In genomic region chr15:58355965-58356358, GRCh38 we compare ENCODE assay signal across 20 cellular contexts.
DNase-seq lines count a peak whose midpoint lies in the region; ATAC-seq and TF ChIP-seq lines count a peak whose summit lies in the region.
"Had no signal": no experiment of that assay in that cellular context is flagged by ENCODE, and none has a peak within 500 bp of the region (broad histone marks: within the 10 kb centered on the region; RNA-seq: fewer than 3 reads in every experiment).

No MANE protein-coding gene starts in this region.

- peak overlapping the region; percentile 68; the same call in 1 of the 2 replicates for H2AFZ ChIP-seq in OCI-LY7 (ENCODE audit: low read length)

- H3K27ac ChIP-seq in OCI-LY7 (ENCODE audit: low read depth, low read length, poor library complexity, severe bottlenecking): peak overlapping the region; percentile 66
- H3K27ac ChIP-seq: Peyer's patch had no signal

- peak overlapping the region; percentile 47 for H3K4me3 Mint-ChIP-seq in nephron progenitor cell
- H3K4me3 Mint-ChIP-seq: CD8-positive, alpha-beta T cell; HFFc6 had no signal

- no peaks in the 10 kb centered on the region for H3K9me3 ChIP-seq in OCI-LY7 (ENCODE audit: low read length)
- H3K9me3 ChIP-seq: BE2C, Peyer's patch had no signal

- no TSS peak for BruUV-seq in OCI-LY7 (replicated peaks; lab: Mats Ljungman, UMichigan)

- H3K4me1 ChIP-seq in OCI-LY7 (ENCODE audit: insufficient read depth, low read length, poor library complexity, severe bottlenecking): peaks cover 54% of the 10 kb centered on the region
- H3K4me1 ChIP-seq: BE2C, Peyer's patch had no signal

- no peak for ATAC-seq in activated naive CD4-positive, alpha-beta T cell treated with anti-CD3 and anti-CD28 coated beads, Interleukin-2, amount 50 U/mL, for 72 hours
- ATAC-seq in HG03097 (IDR thresholded peaks at IDR 0.05; ENCODE audit: low FRiP score, unreplicated experiment): no peak
- ATAC-seq in GM19023 (IDR thresholded peaks at IDR 0.05; ENCODE audit: unreplicated experiment): no peak
- ATAC-seq: CD8-positive, alpha-beta T cell; GM12878; HepG2; Right ventricle myocardium inferior had no signal

- CTCF ChIA-PET in OCI-LY7 (lab: Charles Lee; ENCODE audit: unreplicated experiment): interaction anchor here (0.7 kb wide), 1 partner anchor 27 kb away, joined by 3 read pairs; no protein-coding TSS in a partner anchor

- peaks cover 63% of the 10 kb centered on the region for H3K4me1 Mint-ChIP-seq in nephron progenitor cell

- H3K36me3 ChIP-seq in OCI-LY7 (ENCODE audit: insufficient read depth, low read length): no peaks in the 10 kb centered on the region
- H3K36me3 ChIP-seq: BE2C, Peyer's patch had no signal

- H3K27ac Mint-ChIP-seq in activated naive CD4-positive, alpha-beta T cell treated with anti-CD3 and anti-CD28 coated beads, Interleukin-2, amount 50 U/mL, for 72 hours: peak overlapping the region; percentile 70 to 92
- H3K27ac Mint-ChIP-seq in nephron progenitor cell: peak overlapping the region; percentile 95
- H3K27ac Mint-ChIP-seq: CD8-positive, alpha-beta T cell; HFFc6 had no signal

- DNase-seq in NCI-H2107 treated with DMSO at 0.1 percent for 48 hours (lab: John Stamatoyannopoulos, UW; ENCODE audit: unreplicated experiment): peak; percentile 8
- DNase-seq in NCI-H2107 (lab: John Stamatoyannopoulos, UW): no peak
- DNase-seq in activated naive CD4-positive, alpha-beta T cell treated with anti-CD3 and anti-CD28 coated beads, Interleukin-2, amount 50 U/mL, for 72 hours (ENCODE audit: low spot score in 2 of 2): no peak
- no peak for DNase-seq in activated naive CD4-positive, alpha-beta T cell (lab: John Stamatoyannopoulos, UW)
- DNase-seq in OCI-LY7 (ENCODE audit: low spot score): no peak
- DNase-seq in nephron progenitor cell: peak; percentile 44
- DNase-seq: 8988T; BE2C; CD8-positive, alpha-beta T cell; DMS79; HFFc6; Karpas-422; MM.1S; NCI-H82; Peyer's patch had no signal

- POLR2A ChIA-PET in OCI-LY7 (lab: Charles Lee): interaction anchor here (0.6 to 3.1 kb wide), 2 partner anchors 17 to 42 kb away, joined by 3 to 12 read pairs; no protein-coding TSS in a partner anchor

- peak overlapping the region; percentile 76 for H3K4me2 ChIP-seq in OCI-LY7 (ENCODE audit: low read length)

- peak overlapping the region; percentile 23 for H3K4me3 ChIP-seq in OCI-LY7 (ENCODE audit: low read depth, low read length, poor library complexity, severe bottlenecking)
- H3K4me3 ChIP-seq: GM12878, Peyer's patch had no signal

- no peaks in the 10 kb centered on the region for H4K20me1 ChIP-seq in OCI-LY7 (ENCODE audit: insufficient read depth, low read length)

- H3K9me2 ChIP-seq in OCI-LY7 (ENCODE audit: insufficient read depth, low read length): no peaks in the 10 kb centered on the region

- H3K79me2 ChIP-seq in OCI-LY7 (ENCODE audit: insufficient read depth, low read depth, low read length): no peaks in the 10 kb centered on the region

- H3K36me3 Mint-ChIP-seq in activated naive CD4-positive, alpha-beta T cell treated with anti-CD3 and anti-CD28 coated beads, Interleukin-2, amount 50 U/mL, for 72 hours: no peaks in the 10 kb centered on the region
- no peaks in the 10 kb centered on the region for H3K36me3 Mint-ChIP-seq in nephron progenitor cell (ENCODE audit: low read depth)
- H3K36me3 Mint-ChIP-seq: CD8-positive, alpha-beta T cell had no signal

- intact Hi-C loops in OCI-LY7 (cut with micrococcal nuclease; ENCODE audit: unreplicated experiment): no loop called here

- peaks cover 3% of the 10 kb centered on the region for H3K27me3 Mint-ChIP-seq in nephron progenitor cell (ENCODE audit: low read depth, poor library complexity)

- H3K9me3 Mint-ChIP-seq in activated naive CD4-positive, alpha-beta T cell treated with anti-CD3 and anti-CD28 coated beads, Interleukin-2, amount 50 U/mL, for 72 hours: peaks cover 0 to 10% of the 10 kb centered on the region in 2 donors
- H3K9me3 Mint-ChIP-seq in nephron progenitor cell: no peaks in the 10 kb centered on the region
- H3K9me3 Mint-ChIP-seq: CD8-positive, alpha-beta T cell; HFFc6 had no signal

- TF ChIP-seq CTCF in OCI-LY7 (conservative IDR thresholded peaks at IDR 0.05; ENCODE audit: low read length) (no peak), nephron progenitor cell (IDR thresholded peaks at IDR 0.05) (no peak)

Comparison
In these comparisons a context has a peak if more than half of its experiments do, and no peak if none do; other contexts are left out.
1. DNase-seq: peak in NCI-H2107 treated with DMSO at 0.1 percent for 48 hours (single experiment) and nephron progenitor cell (single experiment); none in NCI-H2107 (single experiment), activated naive CD4-positive, alpha-beta T cell treated with anti-CD3 and anti-CD28 coated beads, Interleukin-2, amount 50 U/mL, for 72 hours (0 of 2), activated naive CD4-positive, alpha-beta T cell (0 of 4) and OCI-LY7 (single experiment).